Comparison of ENCODE assay signal across 25 cellular contexts in genomic region chr9:77212801-77213200, GRCh38. TPM values are rescaled to one million over a fixed set of nuclear protein-coding genes. Genes with fewer than 3 reads are reported as not detected.
DNase-seq lines count a peak whose midpoint lies in the region; FAIRE-seq and TF ChIP-seq lines count a peak whose summit lies in the region.
"Had no signal": no experiment of that assay in that cellular context is flagged by ENCODE, and none has a peak within 500 bp of the region (broad histone marks: within the 10 kb centered on the region; RNA-seq: fewer than 3 reads in every experiment).

No MANE protein-coding gene starts in this region.

- peaks cover 12% of the 10 kb centered on the region for H3K36me3 Mint-ChIP-seq in progenitor cell of endocrine pancreas (ENCODE audit: insufficient read depth)

- H3K4me3 Mint-ChIP-seq in progenitor cell of endocrine pancreas (ENCODE audit: low read depth) = no peak overlapping the region
- H3K4me3 Mint-ChIP-seq: CD14-positive monocyte; CD4-positive, alpha-beta memory T cell; CD4-positive, CD25-positive, alpha-beta regulatory T cell; CD8-positive, alpha-beta memory T cell had no signal

- peaks cover 11% of the 10 kb centered on the region for H3K4me1 Mint-ChIP-seq in progenitor cell of endocrine pancreas (ENCODE audit: low read depth)
- H3K4me1 Mint-ChIP-seq: CD14-positive monocyte; CD4-positive, alpha-beta memory T cell; CD4-positive, CD25-positive, alpha-beta regulatory T cell; CD8-positive, alpha-beta memory T cell had no signal

- FAIRE-seq in G401.6 (lab: Jason Lieb, UNC) = peak; percentile 17
- FAIRE-seq: GM12891, GM19239 had no signal

- TF ChIP-seq CTCF in progenitor cell of endocrine pancreas (IDR thresholded peaks at IDR 0.05; ENCODE audit: unreplicated experiment) = no peak

- no peak for DNase-seq in HEK293T (ENCODE audit: extremely low spot score)
- DNase-seq in HuH-7 (ENCODE audit: low spot score) = peak; percentile 8
- no peak for DNase-seq in progenitor cell of endocrine pancreas (ENCODE audit: low spot score, unreplicated experiment)
- DNase-seq in NCI-H510A treated with DMSO at 0.1 percent for 48 hours (lab: John Stamatoyannopoulos, UW) = no peak
- DNase-seq in OCI-M1 (lab: John Stamatoyannopoulos, UW) = no peak
- DNase-seq in NCI-H1105 (lab: John Stamatoyannopoulos, UW) = no peak
- DNase-seq: 8988T; ACHN; BE2C; C1 segment of cervical spinal cord; CD4-positive, alpha-beta memory T cell; CD4-positive, CD25-positive, alpha-beta regulatory T cell; CD8-positive, alpha-beta memory T cell; COR-L47; DMS 273 treated with DMSO at 0.1 percent for 48 hours; DMS153; DMS53; DMS79; DND-41; EL; GF-D8 had no signal

- H3K27ac Mint-ChIP-seq in progenitor cell of endocrine pancreas = peak overlapping the region; percentile 66
- H3K27ac Mint-ChIP-seq: CD14-positive monocyte; CD4-positive, alpha-beta memory T cell; CD4-positive, CD25-positive, alpha-beta regulatory T cell; CD8-positive, alpha-beta memory T cell had no signal

- CTCF ChIA-PET in HEK293T (lab: Yijun Ruan, JAX) = no interaction called here

- no peaks in the 10 kb centered on the region for H3K27me3 Mint-ChIP-seq in progenitor cell of endocrine pancreas
- H3K27me3 Mint-ChIP-seq: CD4-positive, alpha-beta memory T cell; CD4-positive, CD25-positive, alpha-beta regulatory T cell; CD8-positive, alpha-beta memory T cell had no signal

- POLR2A ChIA-PET in HEK293T (lab: Yijun Ruan, JAX) = no interaction called here

- no peaks in the 10 kb centered on the region for H3K9me3 Mint-ChIP-seq in progenitor cell of endocrine pancreas (ENCODE audit: low read depth)
- H3K9me3 Mint-ChIP-seq: CD14-positive monocyte; CD4-positive, alpha-beta memory T cell; CD8-positive, alpha-beta memory T cell had no signal

TF ChIP-seq in HEK293T, 16 proteins besides CTCF, POLR2A, EP300 and RAD21:
- no peak for TF ChIP-seq TARDBP (IDR thresholded peaks at IDR 0.05)
- 0 out of 2 replicates have a peak, but pooled peaks have one; percentile 4 for TF ChIP-seq PKNOX1 (IDR thresholded peaks at IDR 0.05)

RNA-seq across cellular contexts. Expression of gene VPS13A, which starts 35.5 kb away (rescaled TPM):
- 54.1 and 55.5 TPM in 2 replicates for total RNA-seq in progenitor cell of endocrine pancreas
